In the genomic region with DNA sequence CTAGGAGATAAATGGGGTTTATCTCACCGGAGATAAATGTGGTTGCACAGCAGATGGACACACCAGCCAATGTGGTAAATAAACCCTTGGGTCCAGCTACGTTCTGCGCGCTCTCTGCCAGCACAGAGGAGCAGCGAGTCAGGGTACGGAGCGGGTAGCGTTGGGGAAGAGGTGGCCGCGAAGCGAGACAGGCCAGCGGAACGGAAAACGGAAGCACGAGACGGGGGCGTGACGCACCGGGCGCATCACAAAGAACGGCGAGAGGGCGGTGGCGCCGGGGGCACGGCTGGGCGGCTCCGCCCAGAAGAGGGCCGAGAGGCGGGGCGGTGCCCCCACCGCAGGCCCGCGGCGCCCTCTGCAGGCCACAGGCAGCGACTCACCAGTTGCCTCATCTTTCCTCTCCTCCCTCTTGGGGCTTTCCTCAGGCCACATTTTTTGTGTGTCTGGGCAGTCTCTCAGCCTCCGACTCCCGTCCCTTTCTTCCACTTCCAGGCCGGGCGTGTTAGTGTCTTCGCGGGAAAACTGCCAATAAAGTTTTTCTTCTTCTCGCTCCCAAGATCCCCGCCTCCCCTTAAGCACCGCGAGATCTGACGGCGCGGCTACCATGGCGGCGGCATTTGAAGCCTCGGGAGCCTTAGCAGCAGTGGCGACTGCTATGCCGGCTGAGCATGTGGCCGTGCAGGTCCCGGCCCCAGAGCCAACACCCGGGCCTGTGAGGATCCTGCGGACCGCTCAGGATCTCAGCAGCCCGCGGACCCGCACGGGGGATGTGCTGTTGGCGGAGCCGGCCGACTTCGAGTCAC, we compare ENCODE assay signal across 1 cellular context.
TF ChIP-seq lines count a peak whose summit lies in the region.

A gene with protein sequence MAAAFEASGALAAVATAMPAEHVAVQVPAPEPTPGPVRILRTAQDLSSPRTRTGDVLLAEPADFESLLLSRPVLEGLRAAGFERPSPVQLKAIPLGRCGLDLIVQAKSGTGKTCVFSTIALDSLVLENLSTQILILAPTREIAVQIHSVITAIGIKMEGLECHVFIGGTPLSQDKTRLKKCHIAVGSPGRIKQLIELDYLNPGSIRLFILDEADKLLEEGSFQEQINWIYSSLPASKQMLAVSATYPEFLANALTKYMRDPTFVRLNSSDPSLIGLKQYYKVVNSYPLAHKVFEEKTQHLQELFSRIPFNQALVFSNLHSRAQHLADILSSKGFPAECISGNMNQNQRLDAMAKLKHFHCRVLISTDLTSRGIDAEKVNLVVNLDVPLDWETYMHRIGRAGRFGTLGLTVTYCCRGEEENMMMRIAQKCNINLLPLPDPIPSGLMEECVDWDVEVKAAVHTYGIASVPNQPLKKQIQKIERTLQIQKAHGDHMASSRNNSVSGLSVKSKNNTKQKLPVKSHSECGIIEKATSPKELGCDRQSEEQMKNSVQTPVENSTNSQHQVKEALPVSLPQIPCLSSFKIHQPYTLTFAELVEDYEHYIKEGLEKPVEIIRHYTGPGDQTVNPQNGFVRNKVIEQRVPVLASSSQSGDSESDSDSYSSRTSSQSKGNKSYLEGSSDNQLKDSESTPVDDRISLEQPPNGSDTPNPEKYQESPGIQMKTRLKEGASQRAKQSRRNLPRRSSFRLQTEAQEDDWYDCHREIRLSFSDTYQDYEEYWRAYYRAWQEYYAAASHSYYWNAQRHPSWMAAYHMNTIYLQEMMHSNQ (plus strand): TSS at position 581 of the 803 bp plus-strand sequence. CDS start 24 bp downstream, at position 605.

TF ChIP-seq in GM12878, 131 proteins besides CTCF, POLR2A, EP300 and RAD21 (continued from another document and continues in another):
- TF ChIP-seq HCFC1 (IDR thresholded peaks at IDR 0.05; ENCODE audit: low read length) (peak; percentile 58), FOXM1 (IDR thresholded peaks at IDR 0.05; ENCODE audit: low read depth, low read length) (peak; percentile 83), YY1 (IDR thresholded peaks at IDR 0.05; ENCODE audit: low read depth, low read length) (peak; percentile 95), TCF7 (IDR thresholded peaks at IDR 0.05; ENCODE audit: borderline replicate concordance) (peak; percentile 45; the same call in 1 of the 2 replicates), SMAD5 (IDR thresholded peaks at IDR 0.05; ENCODE audit: low read depth) (peak; percentile 92), DPF2 (IDR thresholded peaks at IDR 0.05) (peak; percentile 85), KLF5 (IDR thresholded peaks at IDR 0.05; ENCODE audit: partially characterized antibody) (no peak), ZZZ3 (IDR thresholded peaks at IDR 0.05; ENCODE audit: control insufficient read depth, insufficient read length, low read depth) (no peak), BMI1 (IDR thresholded peaks at IDR 0.05; ENCODE audit: borderline replicate concordance) (no peak), EZH2 (IDR thresholded peaks at IDR 0.05; ENCODE audit: borderline replicate concordance, control insufficient read depth, low read depth, low read length) (no peak), NR2C2 (IDR thresholded peaks at IDR 0.05; ENCODE audit: borderline replicate concordance, control insufficient read depth, insufficient read length, low read depth) (no peak), FOS (IDR thresholded peaks at IDR 0.05; ENCODE audit: borderline replicate concordance, extremely low read depth, insufficient read length) (no peak), ASH2L (IDR thresholded peaks at IDR 0.05; ENCODE audit: borderline replicate concordance, low read depth) (no peak), ZNF274 (IDR thresholded peaks at IDR 0.05; ENCODE audit: insufficient read depth, insufficient read length) (no peak), NRF1 (conservative IDR thresholded peaks at IDR 0.05; ENCODE audit: low read depth, low read length) (no peak), LARP7 (IDR thresholded peaks at IDR 0.05) (peak; percentile 49), GATAD2B (conservative IDR thresholded peaks at IDR 0.05; ENCODE audit: low read depth) (peak; percentile 85), SMAD1 (IDR thresholded peaks at IDR 0.05; ENCODE audit: low read depth, partially characterized antibody) (no peak), SMARCA5 (IDR thresholded peaks at IDR 0.05) (peak; percentile 86), CBX5 (IDR thresholded peaks at IDR 0.05; ENCODE audit: low read depth) (peak; percentile 83; the same call in 1 of the 2 replicates), ETV6 (conservative IDR thresholded peaks at IDR 0.05 in 1 of 2, IDR thresholded peaks at IDR 0.05 in 1 of 2; ENCODE audit: borderline replicate concordance in 1 of 2, low read depth in 1 of 2) (peak in 1 of 2 experiments; percentile 60; a peak in 1 of 4 replicates), MYC (IDR thresholded peaks at IDR 0.05; ENCODE audit: insufficient read depth, insufficient read length, insufficient replicate concordance, low read length, severe bottlenecking) (no peak), CHD4 (IDR thresholded peaks at IDR 0.05) (no peak), KAT2A (conservative IDR thresholded peaks at IDR 0.05; ENCODE audit: control insufficient read depth, low read depth, low read length) (no peak), NFYA (IDR thresholded peaks at IDR 0.05; ENCODE audit: borderline replicate concordance, low read depth, low read length) (no peak), STAT1 (conservative IDR thresholded peaks at IDR 0.05) (peak; percentile 96; the same call in 1 of the 2 replicates), GABPA (IDR thresholded peaks at IDR 0.05; ENCODE audit: low read depth) (peak; percentile 73; the same call in 1 of the 2 replicates), TCF12 (IDR thresholded peaks at IDR 0.05; ENCODE audit: low read depth, low read length) (0 out of 2 replicates have a peak, but pooled peaks have one; percentile 18), HDAC6 (IDR thresholded peaks at IDR 0.05; ENCODE audit: unreplicated experiment) (no peak), SUZ12 (IDR thresholded peaks at IDR 0.05; ENCODE audit: unreplicated experiment) (no peak), POLR2AphosphoS5 (IDR thresholded peaks at IDR 0.05; ENCODE audit: low read length) (peak; percentile 97)
- TF ChIP-seq, protein P1, sequence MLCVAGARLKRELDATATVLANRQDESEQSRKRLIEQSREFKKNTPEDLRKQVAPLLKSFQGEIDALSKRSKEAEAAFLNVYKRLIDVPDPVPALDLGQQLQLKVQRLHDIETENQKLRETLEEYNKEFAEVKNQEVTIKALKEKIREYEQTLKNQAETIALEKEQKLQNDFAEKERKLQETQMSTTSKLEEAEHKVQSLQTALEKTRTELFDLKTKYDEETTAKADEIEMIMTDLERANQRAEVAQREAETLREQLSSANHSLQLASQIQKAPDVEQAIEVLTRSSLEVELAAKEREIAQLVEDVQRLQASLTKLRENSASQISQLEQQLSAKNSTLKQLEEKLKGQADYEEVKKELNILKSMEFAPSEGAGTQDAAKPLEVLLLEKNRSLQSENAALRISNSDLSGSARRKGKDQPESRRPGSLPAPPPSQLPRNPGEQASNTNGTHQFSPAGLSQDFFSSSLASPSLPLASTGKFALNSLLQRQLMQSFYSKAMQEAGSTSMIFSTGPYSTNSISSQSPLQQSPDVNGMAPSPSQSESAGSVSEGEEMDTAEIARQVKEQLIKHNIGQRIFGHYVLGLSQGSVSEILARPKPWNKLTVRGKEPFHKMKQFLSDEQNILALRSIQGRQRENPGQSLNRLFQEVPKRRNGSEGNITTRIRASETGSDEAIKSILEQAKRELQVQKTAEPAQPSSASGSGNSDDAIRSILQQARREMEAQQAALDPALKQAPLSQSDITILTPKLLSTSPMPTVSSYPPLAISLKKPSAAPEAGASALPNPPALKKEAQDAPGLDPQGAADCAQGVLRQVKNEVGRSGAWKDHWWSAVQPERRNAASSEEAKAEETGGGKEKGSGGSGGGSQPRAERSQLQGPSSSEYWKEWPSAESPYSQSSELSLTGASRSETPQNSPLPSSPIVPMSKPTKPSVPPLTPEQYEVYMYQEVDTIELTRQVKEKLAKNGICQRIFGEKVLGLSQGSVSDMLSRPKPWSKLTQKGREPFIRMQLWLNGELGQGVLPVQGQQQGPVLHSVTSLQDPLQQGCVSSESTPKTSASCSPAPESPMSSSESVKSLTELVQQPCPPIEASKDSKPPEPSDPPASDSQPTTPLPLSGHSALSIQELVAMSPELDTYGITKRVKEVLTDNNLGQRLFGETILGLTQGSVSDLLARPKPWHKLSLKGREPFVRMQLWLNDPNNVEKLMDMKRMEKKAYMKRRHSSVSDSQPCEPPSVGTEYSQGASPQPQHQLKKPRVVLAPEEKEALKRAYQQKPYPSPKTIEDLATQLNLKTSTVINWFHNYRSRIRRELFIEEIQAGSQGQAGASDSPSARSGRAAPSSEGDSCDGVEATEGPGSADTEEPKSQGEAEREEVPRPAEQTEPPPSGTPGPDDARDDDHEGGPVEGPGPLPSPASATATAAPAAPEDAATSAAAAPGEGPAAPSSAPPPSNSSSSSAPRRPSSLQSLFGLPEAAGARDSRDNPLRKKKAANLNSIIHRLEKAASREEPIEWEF (IDR thresholded peaks at IDR 0.05; ENCODE audit: insufficient replicate concordance, low read depth, low read length), result no peak
- TF ChIP-seq, protein P2, sequence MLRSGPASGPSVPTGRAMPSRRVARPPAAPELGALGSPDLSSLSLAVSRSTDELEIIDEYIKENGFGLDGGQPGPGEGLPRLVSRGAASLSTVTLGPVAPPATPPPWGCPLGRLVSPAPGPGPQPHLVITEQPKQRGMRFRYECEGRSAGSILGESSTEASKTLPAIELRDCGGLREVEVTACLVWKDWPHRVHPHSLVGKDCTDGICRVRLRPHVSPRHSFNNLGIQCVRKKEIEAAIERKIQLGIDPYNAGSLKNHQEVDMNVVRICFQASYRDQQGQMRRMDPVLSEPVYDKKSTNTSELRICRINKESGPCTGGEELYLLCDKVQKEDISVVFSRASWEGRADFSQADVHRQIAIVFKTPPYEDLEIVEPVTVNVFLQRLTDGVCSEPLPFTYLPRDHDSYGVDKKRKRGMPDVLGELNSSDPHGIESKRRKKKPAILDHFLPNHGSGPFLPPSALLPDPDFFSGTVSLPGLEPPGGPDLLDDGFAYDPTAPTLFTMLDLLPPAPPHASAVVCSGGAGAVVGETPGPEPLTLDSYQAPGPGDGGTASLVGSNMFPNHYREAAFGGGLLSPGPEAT (IDR thresholded peaks at IDR 0.05; ENCODE audit: low read depth), result peak; percentile 98
- TF ChIP-seq, protein P3, sequence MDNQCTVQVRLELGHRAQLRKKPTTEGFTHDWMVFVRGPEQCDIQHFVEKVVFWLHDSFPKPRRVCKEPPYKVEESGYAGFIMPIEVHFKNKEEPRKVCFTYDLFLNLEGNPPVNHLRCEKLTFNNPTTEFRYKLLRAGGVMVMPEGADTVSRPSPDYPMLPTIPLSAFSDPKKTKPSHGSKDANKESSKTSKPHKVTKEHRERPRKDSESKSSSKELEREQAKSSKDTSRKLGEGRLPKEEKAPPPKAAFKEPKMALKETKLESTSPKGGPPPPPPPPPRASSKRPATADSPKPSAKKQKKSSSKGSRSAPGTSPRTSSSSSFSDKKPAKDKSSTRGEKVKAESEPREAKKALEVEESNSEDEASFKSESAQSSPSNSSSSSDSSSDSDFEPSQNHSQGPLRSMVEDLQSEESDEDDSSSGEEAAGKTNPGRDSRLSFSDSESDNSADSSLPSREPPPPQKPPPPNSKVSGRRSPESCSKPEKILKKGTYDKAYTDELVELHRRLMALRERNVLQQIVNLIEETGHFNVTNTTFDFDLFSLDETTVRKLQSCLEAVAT (IDR thresholded peaks at IDR 0.05), result peak; percentile 77
- TF ChIP-seq, protein P4, sequence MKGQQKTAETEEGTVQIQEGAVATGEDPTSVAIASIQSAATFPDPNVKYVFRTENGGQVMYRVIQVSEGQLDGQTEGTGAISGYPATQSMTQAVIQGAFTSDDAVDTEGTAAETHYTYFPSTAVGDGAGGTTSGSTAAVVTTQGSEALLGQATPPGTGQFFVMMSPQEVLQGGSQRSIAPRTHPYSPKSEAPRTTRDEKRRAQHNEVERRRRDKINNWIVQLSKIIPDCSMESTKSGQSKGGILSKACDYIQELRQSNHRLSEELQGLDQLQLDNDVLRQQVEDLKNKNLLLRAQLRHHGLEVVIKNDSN (IDR thresholded peaks at IDR 0.05; ENCODE audit: borderline replicate concordance, extremely low read length, insufficient read depth, low read depth, low read length), result no peak
- TF ChIP-seq, protein P5, sequence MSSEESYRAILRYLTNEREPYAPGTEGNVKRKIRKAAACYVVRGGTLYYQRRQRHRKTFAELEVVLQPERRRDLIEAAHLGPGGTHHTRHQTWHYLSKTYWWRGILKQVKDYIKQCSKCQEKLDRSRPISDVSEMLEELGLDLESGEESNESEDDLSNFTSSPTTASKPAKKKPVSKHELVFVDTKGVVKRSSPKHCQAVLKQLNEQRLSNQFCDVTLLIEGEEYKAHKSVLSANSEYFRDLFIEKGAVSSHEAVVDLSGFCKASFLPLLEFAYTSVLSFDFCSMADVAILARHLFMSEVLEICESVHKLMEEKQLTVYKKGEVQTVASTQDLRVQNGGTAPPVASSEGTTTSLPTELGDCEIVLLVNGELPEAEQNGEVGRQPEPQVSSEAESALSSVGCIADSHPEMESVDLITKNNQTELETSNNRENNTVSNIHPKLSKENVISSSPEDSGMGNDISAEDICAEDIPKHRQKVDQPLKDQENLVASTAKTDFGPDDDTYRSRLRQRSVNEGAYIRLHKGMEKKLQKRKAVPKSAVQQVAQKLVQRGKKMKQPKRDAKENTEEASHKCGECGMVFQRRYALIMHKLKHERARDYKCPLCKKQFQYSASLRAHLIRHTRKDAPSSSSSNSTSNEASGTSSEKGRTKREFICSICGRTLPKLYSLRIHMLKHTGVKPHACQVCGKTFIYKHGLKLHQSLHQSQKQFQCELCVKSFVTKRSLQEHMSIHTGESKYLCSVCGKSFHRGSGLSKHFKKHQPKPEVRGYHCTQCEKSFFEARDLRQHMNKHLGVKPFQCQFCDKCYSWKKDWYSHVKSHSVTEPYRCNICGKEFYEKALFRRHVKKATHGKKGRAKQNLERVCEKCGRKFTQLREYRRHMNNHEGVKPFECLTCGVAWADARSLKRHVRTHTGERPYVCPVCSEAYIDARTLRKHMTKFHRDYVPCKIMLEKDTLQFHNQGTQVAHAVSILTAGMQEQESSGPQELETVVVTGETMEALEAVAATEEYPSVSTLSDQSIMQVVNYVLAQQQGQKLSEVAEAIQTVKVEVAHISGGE (CRISPR knock-in tag; IDR thresholded peaks at IDR 0.05), result no peak
- TF ChIP-seq, protein P6, sequence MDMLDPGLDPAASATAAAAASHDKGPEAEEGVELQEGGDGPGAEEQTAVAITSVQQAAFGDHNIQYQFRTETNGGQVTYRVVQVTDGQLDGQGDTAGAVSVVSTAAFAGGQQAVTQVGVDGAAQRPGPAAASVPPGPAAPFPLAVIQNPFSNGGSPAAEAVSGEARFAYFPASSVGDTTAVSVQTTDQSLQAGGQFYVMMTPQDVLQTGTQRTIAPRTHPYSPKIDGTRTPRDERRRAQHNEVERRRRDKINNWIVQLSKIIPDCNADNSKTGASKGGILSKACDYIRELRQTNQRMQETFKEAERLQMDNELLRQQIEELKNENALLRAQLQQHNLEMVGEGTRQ (IDR thresholded peaks at IDR 0.05; ENCODE audit: borderline replicate concordance, low read depth, low read length), result peak; percentile 3; the same call in 1 of the 2 replicates
